8 cellular contexts compared by ENCODE assay signal in genomic region chr20:2663364-2663886, GRCh38. TPM values are rescaled to one million over a fixed set of nuclear protein-coding genes. Genes with fewer than 3 reads are reported as not detected.
A peak's percentile ranks its signal among the peaks of the same experiment; 100 is the strongest.
DNase-seq lines count a peak whose midpoint lies in the region; ATAC-seq and TF ChIP-seq lines count a peak whose summit lies in the region.

No MANE protein-coding gene starts in this region.

- H3K4me2 ChIP-seq in PC-9 (peak overlapping the region; percentile 97), parathyroid adenoma (ENCODE audit: low read length) (peak overlapping the region; percentile 63)

- intact Hi-C loops in PC-9 (cut with micrococcal nuclease; ENCODE audit: unreplicated experiment): no loop called here

- POLR2A ChIA-PET in PC-9 (lab: Charles Lee; ENCODE audit: unreplicated experiment): interaction anchor here (0.6 to 1.2 kb wide), 2 partner anchors 10 to 193 kb away, joined by 4 to 5 read pairs; partner anchors contain the start of genes NOP56 and SNRPB

- no peaks in the 10 kb centered on the region for H4K20me1 ChIP-seq in PC-9 (ENCODE audit: insufficient read depth)

- H3K4me3 ChIP-seq in PC-9 (peak overlapping the region; percentile 78), parathyroid adenoma (ENCODE audit: low read depth, low read length) (peak overlapping the region; percentile 74)

- H3K9ac ChIP-seq in ES-I3 (ENCODE audit: low read depth, low read length) (peak overlapping the region; percentile 76), parathyroid adenoma (peak overlapping the region; percentile 38)

- H3K9me3 ChIP-seq in ES-I3 (ENCODE audit: control insufficient read depth, insufficient read depth, low read length) (no peaks in the 10 kb centered on the region), PC-9 (ENCODE audit: insufficient read depth, low read depth) (no peaks in the 10 kb centered on the region), parathyroid adenoma (ENCODE audit: control insufficient read depth, low read length) (no peaks in the 10 kb centered on the region)

- H3K27me3 ChIP-seq in PC-9 (ENCODE audit: insufficient read depth, low read depth) (no peaks in the 10 kb centered on the region), parathyroid adenoma (ENCODE audit: control insufficient read depth, insufficient read depth, low read length) (no peaks in the 10 kb centered on the region)

- H3K36me3 ChIP-seq in ES-I3 (ENCODE audit: insufficient read depth, low read length) (peaks cover 11% of the 10 kb centered on the region), PC-9 (ENCODE audit: low read depth) (peaks cover 15% of the 10 kb centered on the region), parathyroid adenoma (ENCODE audit: control insufficient read depth, insufficient read depth, low read length) (no peaks in the 10 kb centered on the region)

- peak overlapping the region; percentile 97 for H2AFZ ChIP-seq in PC-9
- peak overlapping the region; percentile 87 for H2AFZ ChIP-seq in parathyroid adenoma

- DNase-seq in PC-9 (no peak), activated gamma-delta T cell treated with Interleukin-2 at 50 U/mL for 16 hours (no peak), NK-92 (lab: John Stamatoyannopoulos, UW; ENCODE audit: unreplicated experiment) (no peak), GOT3 (lab: John Stamatoyannopoulos, UW) (no peak), SW 1271 (lab: John Stamatoyannopoulos, UW) (no peak)

- peaks cover 15% of the 10 kb centered on the region for H3F3A ChIP-seq in PC-9 (ENCODE audit: insufficient read depth, low read depth)

- ATAC-seq in esophagus mucosa: peak; percentile 9

- H3K9me2 ChIP-seq in PC-9 (ENCODE audit: insufficient read depth): no peaks in the 10 kb centered on the region

- no peak for TF ChIP-seq CTCF in PC-9 (conservative IDR thresholded peaks at IDR 0.05)
- no peak for TF ChIP-seq CTCF in parathyroid adenoma (IDR thresholded peaks at IDR 0.05)

- H3K27ac ChIP-seq in PC-9 (no peak overlapping the region), parathyroid adenoma (peak overlapping the region; percentile 92)

- H3K4me1 ChIP-seq in ES-I3 (ENCODE audit: insufficient read depth, low read length) (no peaks in the 10 kb centered on the region), PC-9 (replicated peaks; ENCODE audit: insufficient read depth) (peaks cover 11% of the 10 kb centered on the region), parathyroid adenoma (peaks cover 4% of the 10 kb centered on the region)

- H3K79me2 ChIP-seq in PC-9 (ENCODE audit: low read depth) (peaks cover 16% of the 10 kb centered on the region), parathyroid adenoma (peaks cover 12% of the 10 kb centered on the region)

- CTCF ChIA-PET in PC-9 (lab: Charles Lee): no interaction called here

- TSS peak; percentile 40 for BruUV-seq in PC-9 (replicated peaks; lab: Mats Ljungman, UMichigan)

RNA-seq across cellular contexts. Expression of gene IDH3B, which starts 0.6 kb away (rescaled TPM):
- total RNA-seq in PC-9 (2021) (130 and 144 TPM in 2 replicates), esophagus mucosa (60.7 TPM)

RNA-seq across cellular contexts. Expression of gene NOP56, which starts 11.0 kb away (rescaled TPM):
- total RNA-seq in PC-9 (2021): 194 and 210 TPM in 2 replicates
- 119 TPM for total RNA-seq in esophagus mucosa

RNA-seq across cellular contexts. Expression of gene EBF4, which starts 29.2 kb away (rescaled TPM):
- total RNA-seq in PC-9 (2021) (4.9 and 5.1 TPM in 2 replicates), esophagus mucosa (1.7 TPM)
